8 cellular contexts compared by ENCODE assay signal in the genomic region with DNA sequence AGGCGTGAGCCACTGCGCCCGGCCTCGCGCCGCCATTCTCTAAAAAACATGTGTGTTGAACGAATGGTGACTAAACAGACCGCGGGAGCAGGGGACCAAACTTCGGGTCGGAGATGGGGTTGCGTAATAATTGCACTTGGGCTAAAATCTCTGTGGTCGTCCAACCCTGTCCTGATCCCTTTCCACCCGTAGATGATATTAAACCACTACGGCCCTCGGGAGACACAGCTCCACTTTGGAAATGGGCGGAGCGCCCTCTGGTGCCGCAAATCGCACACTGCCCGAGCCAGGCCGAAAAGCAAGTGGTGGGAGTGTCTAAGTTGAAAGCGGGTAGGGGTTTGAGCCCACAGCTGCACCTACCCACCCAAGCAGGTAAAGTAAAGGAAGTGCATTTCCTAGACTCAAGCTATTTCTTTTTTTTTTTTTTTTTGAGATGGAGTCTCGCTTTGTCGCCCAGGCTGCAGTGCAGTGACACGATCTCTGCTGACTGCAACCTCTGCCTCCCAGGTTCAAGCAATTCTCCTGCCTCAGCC. TPM values are rescaled to one million over a fixed set of nuclear protein-coding genes. Genes with fewer than 3 reads are reported as not detected.
A peak's percentile ranks its signal among the peaks of the same experiment; 100 is the strongest.
DNase-seq lines count a peak whose midpoint lies in the region; ATAC-seq and TF ChIP-seq lines count a peak whose summit lies in the region.

No MANE protein-coding gene starts in this region.

- H3K27me3 ChIP-seq in H9 (ENCODE audit: insufficient read depth, low read length), result no peaks in the 10 kb centered on the region
- H3K27me3 ChIP-seq in naive thymus-derived CD4-positive, alpha-beta T cell (ENCODE audit: control insufficient read depth in 2 of 2, insufficient read depth in 2 of 2, low read length in 2 of 2), result no peaks in the 10 kb centered on the region

- H3K4me1 ChIP-seq in H9 (ENCODE audit: insufficient read depth, low read length), result peaks cover 10% of the 10 kb centered on the region; the same call in 1 of the 2 replicates
- peaks cover 4 to 8% of the 10 kb centered on the region in 2 donors for H3K4me1 ChIP-seq in naive thymus-derived CD4-positive, alpha-beta T cell (ENCODE audit: control insufficient read depth in 2 of 2, insufficient read depth in 2 of 2, low read length in 2 of 2)

- H2BK5ac ChIP-seq in H9 (ENCODE audit: insufficient read length, low read length), result no peak overlapping the region

- no peak overlapping the region for H3T11ph ChIP-seq in H9 (ENCODE audit: low read length)

- intact Hi-C loops in naive thymus-derived CD4-positive, alpha-beta T cell (cut with micrococcal nuclease), result loop anchor here (1.0 to 10.0 kb wide), 10 partner anchors 17 to 339 kb away; a partner anchor contains a TSS

- H3K4me3 ChIP-seq in AG09309 (ENCODE audit: control insufficient read depth, low read depth, low read length) (no peak overlapping the region), epithelial cell of esophagus (ENCODE audit: low read length) (no peak overlapping the region)
- H3K4me3 ChIP-seq in naive thymus-derived CD4-positive, alpha-beta T cell (ENCODE audit: low read length), result no peak overlapping the region

- CTCF ChIA-PET in naive thymus-derived CD4-positive, alpha-beta T cell (lab: Charles Lee), result interaction anchor here (0.6 to 13.7 kb wide), 20 partner anchors 9 to 1038 kb away, joined by 3 to 264 read pairs (median 4); a partner anchor contains a TSS

- peak; percentile 91 for ATAC-seq in naive thymus-derived CD4-positive, alpha-beta T cell
- peak; percentile 82 for ATAC-seq in stimulated activated effector memory CD8-positive, alpha-beta T cell treated with anti-CD3 and anti-CD28 coated beads, Interleukin-12 subunit alpha, Interleukin-12 subunit beta, amount 100 ng/mL, for 72 hours
- ATAC-seq in GM21360 (IDR thresholded peaks at IDR 0.05; ENCODE audit: unreplicated experiment), result no peak

- H3K36me3 Mint-ChIP-seq in H9 (ENCODE audit: insufficient read depth in 1 of 3, low read depth in 3 of 3), result peaks cover 2 to 25% (median 16%) of the 10 kb centered on the region in 3 experiments; a peak in 6 of 7 replicates
- H3K36me3 Mint-ChIP-seq in naive thymus-derived CD4-positive, alpha-beta T cell, result no peaks in the 10 kb centered on the region
- no peaks in the 10 kb centered on the region for H3K36me3 Mint-ChIP-seq in stimulated activated effector memory CD8-positive, alpha-beta T cell treated with anti-CD3 and anti-CD28 coated beads, Interleukin-12 subunit alpha, Interleukin-12 subunit beta, amount 100 ng/mL, for 72 hours

- DNase-seq in AG09309 (ENCODE audit: low read depth) (peak; percentile 27), H9 (peak; percentile 89), NOMO-1 treated with DMSO at 0.1 percent for 48 hours (lab: John Stamatoyannopoulos, UW; ENCODE audit: unreplicated experiment) (peak; percentile 71), epithelial cell of esophagus (ENCODE audit: low read depth) (peak; percentile 64)
- DNase-seq in activated CD8-positive, alpha-beta memory T cell treated with anti-CD3 and anti-CD28 coated beads, Interleukin-2, amount 50 U/mL, for 48 hours, result peak; percentile 91
- peak; percentile 72 to 86 (median 80) for DNase-seq in naive thymus-derived CD4-positive, alpha-beta T cell
- DNase-seq in stimulated activated effector memory CD8-positive, alpha-beta T cell treated with anti-CD3 and anti-CD28 coated beads, Interleukin-12 subunit alpha, Interleukin-12 subunit beta, amount 100 ng/mL, for 72 hours (ENCODE audit: low spot score in 2 of 2), result peak; percentile 84 to 90

- no peak overlapping the region for H3K27ac ChIP-seq in H9 (ENCODE audit: insufficient read length, low read depth, low read length)
- no peak overlapping the region for H3K27ac ChIP-seq in naive thymus-derived CD4-positive, alpha-beta T cell (ENCODE audit: low read depth, low read length)

- no peak overlapping the region for H3K56ac ChIP-seq in H9 (ENCODE audit: insufficient read length, low read depth, low read length)

- H3K9ac ChIP-seq in H9 (ENCODE audit: extremely low read depth, insufficient read length, low read length), result no peak overlapping the region

- no peak overlapping the region for H2BK120ac ChIP-seq in H9 (ENCODE audit: low read depth, low read length, poor library complexity, severe bottlenecking)

- H3K27me3 Mint-ChIP-seq in H9 (ENCODE audit: low read depth), result no peaks in the 10 kb centered on the region
- H3K27me3 Mint-ChIP-seq in naive thymus-derived CD4-positive, alpha-beta T cell, result peaks cover 0 to 3% (median 0%) of the 10 kb centered on the region in 5 donors

- TF ChIP-seq CTCF in AG09309 (IDR thresholded peaks at IDR 0.05; ENCODE audit: control insufficient read depth, insufficient read depth, low read depth, low read length, missing control alignments), result peak; percentile 82
- peak; percentile 94 for TF ChIP-seq CTCF in H9 (conservative IDR thresholded peaks at IDR 0.05)
- peak; percentile 81 for TF ChIP-seq CTCF in epithelial cell of esophagus (IDR thresholded peaks at IDR 0.05; ENCODE audit: insufficient read depth, low read depth, low read length, missing control alignments)

- no peak overlapping the region for H2BK12ac ChIP-seq in H9 (ENCODE audit: insufficient read length, low read depth, low read length)

- H3K27ac Mint-ChIP-seq in H9, result no peak overlapping the region; a peak in 1 of 7 replicates
- H3K27ac Mint-ChIP-seq in naive thymus-derived CD4-positive, alpha-beta T cell, result peak overlapping the region in 6 of 9 donors; percentile 51 to 71 (median 62)
- H3K27ac Mint-ChIP-seq in stimulated activated effector memory CD8-positive, alpha-beta T cell treated with anti-CD3 and anti-CD28 coated beads, Interleukin-12 subunit alpha, Interleukin-12 subunit beta, amount 100 ng/mL, for 72 hours, result no peak overlapping the region

- no peaks in the 10 kb centered on the region for H3K79me2 ChIP-seq in H9 (ENCODE audit: insufficient read depth, low read length)

- no peak overlapping the region for H3K23ac ChIP-seq in H9 (ENCODE audit: insufficient read length, low read depth, low read length)

- peak overlapping the region in 1 of 2 experiments; percentile 42; a peak in 2 of 5 replicates for H3K4me3 Mint-ChIP-seq in H9
- peak overlapping the region in 4 of 10 donors; percentile 9 to 41 (median 29) for H3K4me3 Mint-ChIP-seq in naive thymus-derived CD4-positive, alpha-beta T cell
- H3K4me3 Mint-ChIP-seq in stimulated activated effector memory CD8-positive, alpha-beta T cell treated with anti-CD3 and anti-CD28 coated beads, Interleukin-12 subunit alpha, Interleukin-12 subunit beta, amount 100 ng/mL, for 72 hours, result no peak overlapping the region

- peaks cover 40 to 64% of the 10 kb centered on the region in 2 experiments for H3K4me1 Mint-ChIP-seq in H9
- H3K4me1 Mint-ChIP-seq in naive thymus-derived CD4-positive, alpha-beta T cell, result peaks cover 6 to 28% (median 17%) of the 10 kb centered on the region in 7 donors
- peaks cover 22% of the 10 kb centered on the region for H3K4me1 Mint-ChIP-seq in stimulated activated effector memory CD8-positive, alpha-beta T cell treated with anti-CD3 and anti-CD28 coated beads, Interleukin-12 subunit alpha, Interleukin-12 subunit beta, amount 100 ng/mL, for 72 hours

- no peak overlapping the region for H2BK15ac ChIP-seq in H9 (ENCODE audit: low read depth, low read length)

- no peak overlapping the region for H3K14ac ChIP-seq in H9 (ENCODE audit: insufficient read depth, low read length)

- H4K5ac ChIP-seq in H9 (ENCODE audit: insufficient read length, low read depth, low read length), result no peak overlapping the region

- H3K9me3 ChIP-seq in H9 (ENCODE audit: control insufficient read depth, low read depth, low read length), result no peaks in the 10 kb centered on the region
- H3K9me3 ChIP-seq in naive thymus-derived CD4-positive, alpha-beta T cell (ENCODE audit: control insufficient read depth in 2 of 3, low read length in 3 of 3), result no peaks in the 10 kb centered on the region

- H2BK20ac ChIP-seq in H9 (ENCODE audit: low read depth, low read length, poor library complexity, severe bottlenecking), result no peak overlapping the region

- H3K23me2 ChIP-seq in H9 (ENCODE audit: insufficient read length, low read depth, low read length, poor library complexity, severe bottlenecking), result no peaks in the 10 kb centered on the region

- H3K9me3 Mint-ChIP-seq in H9, result no peaks in the 10 kb centered on the region
- H3K9me3 Mint-ChIP-seq in naive thymus-derived CD4-positive, alpha-beta T cell, result no peaks in the 10 kb centered on the region
- no peaks in the 10 kb centered on the region for H3K9me3 Mint-ChIP-seq in stimulated activated effector memory CD8-positive, alpha-beta T cell treated with anti-CD3 and anti-CD28 coated beads, Interleukin-12 subunit alpha, Interleukin-12 subunit beta, amount 100 ng/mL, for 72 hours

- H3K36me3 ChIP-seq in naive thymus-derived CD4-positive, alpha-beta T cell (ENCODE audit: control insufficient read depth in 2 of 3, insufficient read depth in 3 of 3, low read length in 3 of 3), result no peaks in the 10 kb centered on the region

- POLR2A ChIA-PET in naive thymus-derived CD4-positive, alpha-beta T cell (lab: Charles Lee), result interaction anchor here (0.6 to 3.1 kb wide), 8 partner anchors 10 to 627 kb away, joined by 3 to 22 read pairs (median 4); a partner anchor contains a TSS

- H2AFZ ChIP-seq in H9 (ENCODE audit: low read length), result no peak overlapping the region

- no peaks in the 10 kb centered on the region for H3K79me1 ChIP-seq in H9 (ENCODE audit: insufficient read depth, low read depth, low read length, poor library complexity, severe bottlenecking)

- no peak overlapping the region for H4K91ac ChIP-seq in H9 (ENCODE audit: insufficient read length, low read depth, low read length)

- no peaks in the 10 kb centered on the region for H4K20me1 ChIP-seq in H9 (ENCODE audit: control insufficient read depth, insufficient read depth, insufficient read length)

- H4K8ac ChIP-seq in H9 (replicated peaks; ENCODE audit: insufficient read length, low read depth, low read length), result no peak overlapping the region

- no peak overlapping the region for H3K18ac ChIP-seq in H9 (ENCODE audit: insufficient read length, low read depth, low read length)

- H3K4me2 ChIP-seq in H9 (ENCODE audit: insufficient read depth, insufficient read length, low read length), result no peak overlapping the region

- no CpG with 5 or more reads among the region's 26 CpGs for WGBS in H9 (ENCODE audit: extremely low coverage, insufficient read length, low lambda C conversion rate)

- no peak overlapping the region for H3K4ac ChIP-seq in H9 (ENCODE audit: low read depth, low read length)

- no peak overlapping the region for H2AK5ac ChIP-seq in H9 (ENCODE audit: insufficient read length, low read length)

RNA-seq across cellular contexts. Expression of a gene that starts 17.0 kb away (rescaled TPM):
- total RNA-seq in H9 (2021), result 65.2 and 70.0 TPM in 2 replicates
- total RNA-seq in naive thymus-derived CD4-positive, alpha-beta T cell, result 1 to 10 TPM in 2 of 5 experiments, under 1 TPM in 1, not detected in 2; 0.32 to 3.8 (median 1.1) TPM
- polyA plus RNA-seq in naive thymus-derived CD4-positive, alpha-beta T cell, result under 1 TPM; 0.25 to 0.81 TPM

RNA-seq across cellular contexts. Expression of a gene that starts 17.8 kb away (rescaled TPM):
- 82.1 and 83.2 TPM in 2 replicates for total RNA-seq in H9 (2021)
- total RNA-seq in naive thymus-derived CD4-positive, alpha-beta T cell, result 100 to 1,000 TPM; 133 to 275 (median 231) TPM
- 100 to 1,000 TPM; 159 to 189 TPM for polyA plus RNA-seq in naive thymus-derived CD4-positive, alpha-beta T cell

RNA-seq across cellular contexts. Expression of a gene that starts 52.6 kb away (rescaled TPM):
- 47.8 and 54.1 TPM in 2 replicates for total RNA-seq in H9 (2021)
- 10 to 100 TPM; 16.1 to 74.8 (median 17.9) TPM for total RNA-seq in naive thymus-derived CD4-positive, alpha-beta T cell
- 10 to 100 TPM; 10.7 to 16.8 TPM for polyA plus RNA-seq in naive thymus-derived CD4-positive, alpha-beta T cell

Comparison
In these comparisons a context has a peak if more than half of its experiments do, and no peak if none do; other contexts are left out.
1. DNase-seq: peak in every context shown above with its lines; median percentile 91 in activated CD8-positive, alpha-beta memory T cell treated with anti-CD3 and anti-CD28 coated beads, Interleukin-2, amount 50 U/mL, for 48 hours; 89 in H9; 87 in stimulated activated effector memory CD8-positive, alpha-beta T cell treated with anti-CD3 and anti-CD28 coated beads, Interleukin-12 subunit alpha, Interleukin-12 subunit beta, amount 100 ng/mL, for 72 hours; 80 in naive thymus-derived CD4-positive, alpha-beta T cell; 71 in NOMO-1 treated with DMSO at 0.1 percent for 48 hours; 64 in epithelial cell of esophagus; 27 in AG09309.
2. H3K27ac Mint-ChIP-seq: peak in naive thymus-derived CD4-positive, alpha-beta T cell (6 of 9); none in H9 (0 of 3) and stimulated activated effector memory CD8-positive, alpha-beta T cell treated with anti-CD3 and anti-CD28 coated beads, Interleukin-12 subunit alpha, Interleukin-12 subunit beta, amount 100 ng/mL, for 72 hours (single experiment).
3. RNA of a gene that starts 17.0 kb away (total RNA-seq): 65.2 to 70.0 TPM in H9; 0.32 to 3.8 TPM in naive thymus-derived CD4-positive, alpha-beta T cell; every median in the first group is over 10 times any median in the second.
4. Peak in every context shown above with its lines, with median percentiles within 50 percentile points of each other: CTCF ChIP-seq.